Comparison of ENCODE assay signal across 1 cellular context in the genomic region with DNA sequence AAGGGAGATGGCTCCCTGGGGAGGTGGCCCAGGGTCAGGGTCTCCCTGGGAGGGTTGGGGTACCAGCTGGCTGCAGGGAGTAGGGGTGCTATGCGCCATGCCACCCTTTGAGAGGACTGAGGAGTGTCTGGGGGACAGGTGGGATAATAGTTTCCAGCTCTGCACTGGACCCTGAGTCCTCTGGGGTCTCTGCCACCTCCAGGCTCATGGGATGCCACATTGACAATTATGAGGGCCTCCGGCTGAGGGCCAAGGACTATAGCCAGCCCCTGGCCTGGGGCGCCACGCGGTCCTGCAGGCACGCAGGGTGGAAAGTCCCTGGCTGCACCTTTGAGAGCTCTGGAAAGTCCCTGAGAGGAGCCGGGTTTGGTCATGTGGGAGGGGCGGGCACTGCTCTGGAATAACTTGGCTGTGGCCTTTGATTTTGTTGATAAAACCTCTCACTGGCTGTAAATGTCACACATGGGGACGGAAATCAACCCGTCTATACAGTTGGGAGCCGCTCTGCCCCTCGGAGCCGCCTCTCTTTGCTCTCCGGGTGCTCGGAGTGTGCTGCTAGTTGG.
TF ChIP-seq lines count a peak whose summit lies in the region.

No MANE protein-coding gene starts in this region.

TF ChIP-seq in endothelial cell of umbilical vein, 7 proteins besides CTCF, POLR2A, EP300 and RAD21:
- TF ChIP-seq JUN (IDR thresholded peaks at IDR 0.05; ENCODE audit: borderline replicate concordance, insufficient read depth, insufficient read length, low read depth) (no peak), FOS (IDR thresholded peaks at IDR 0.05; ENCODE audit: borderline replicate concordance, insufficient read depth, low read length) (no peak), EZH2 (IDR thresholded peaks at IDR 0.05; ENCODE audit: borderline replicate concordance, low read depth, low read length, severe bottlenecking) (no peak), MYC (IDR thresholded peaks at IDR 0.05; ENCODE audit: low read depth, low read length) (no peak), GATA2 (IDR thresholded peaks at IDR 0.05; ENCODE audit: insufficient read depth, insufficient read length, low read depth, low read length) (no peak), POLR2AphosphoS5 (IDR thresholded peaks at IDR 0.05; ENCODE audit: insufficient read depth, low read depth, low read length) (no peak)
- TF ChIP-seq, protein P1, sequence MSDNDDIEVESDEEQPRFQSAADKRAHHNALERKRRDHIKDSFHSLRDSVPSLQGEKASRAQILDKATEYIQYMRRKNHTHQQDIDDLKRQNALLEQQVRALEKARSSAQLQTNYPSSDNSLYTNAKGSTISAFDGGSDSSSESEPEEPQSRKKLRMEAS (IDR thresholded peaks at IDR 0.05; ENCODE audit: insufficient read depth, insufficient read length): no peak
TF ChIP-seq in endothelial cell of umbilical vein: peak in this region for 0.
